In the genomic region with DNA sequence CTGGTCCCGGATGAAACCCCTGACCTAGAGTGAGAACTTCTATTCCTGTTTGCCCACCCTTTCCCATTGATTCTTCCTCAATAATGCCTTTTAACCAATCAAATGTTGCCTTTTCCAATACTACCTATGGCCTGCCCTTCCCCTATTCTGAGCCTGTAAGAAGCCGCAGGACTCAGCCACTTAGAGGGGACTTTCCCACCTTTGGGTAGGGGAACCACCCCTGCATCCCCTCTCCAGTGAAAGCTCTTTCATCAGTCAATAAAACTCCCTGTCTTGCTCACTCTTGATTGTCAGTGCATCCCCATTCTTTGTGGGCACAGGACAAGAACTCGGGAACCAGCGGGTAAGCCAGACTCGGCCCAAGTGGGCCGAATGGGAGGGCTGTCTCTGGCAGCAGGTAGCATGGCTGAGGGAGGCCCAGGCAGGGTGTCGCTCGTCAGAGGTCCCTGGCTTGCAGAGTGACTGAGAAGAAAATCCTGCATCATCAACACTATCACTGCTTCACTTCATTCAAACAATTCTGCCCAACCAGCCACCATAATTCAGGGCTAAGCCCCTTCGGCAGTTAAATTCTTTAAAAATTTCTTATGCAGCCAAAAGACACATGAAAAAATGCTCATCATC, we compare ENCODE assay signal across 27 cellular contexts. TPM values are rescaled to one million over a fixed set of nuclear protein-coding genes. Genes with fewer than 3 reads are reported as not detected.
A peak's percentile ranks its signal among the peaks of the same experiment; 100 is the strongest.
DNase-seq lines count a peak whose midpoint lies in the region; ATAC-seq and TF ChIP-seq lines count a peak whose summit lies in the region.
"Had no signal": no experiment of that assay in that cellular context is flagged by ENCODE, and none has a peak within 500 bp of the region (broad histone marks: within the 10 kb centered on the region; RNA-seq: fewer than 3 reads in every experiment).

No MANE protein-coding gene starts in this region.

- no peak overlapping the region for H3K4me3 Mint-ChIP-seq in activated T-helper 17 cell treated with anti-CD3 and anti-CD28 coated beads, Interleukin-2, amount 50 U/mL, for 72 hours
- H3K4me3 Mint-ChIP-seq: activated CD4-positive, alpha-beta T cell treated with anti-CD3 and anti-CD28 coated beads, Interleukin-2, amount 10 ng/mL, durations not matched to agents 24 days and 14 days; activated naive CD4-positive, alpha-beta T cell treated with anti-CD3 and anti-CD28 coated beads, Interleukin-2, amount 50 U/mL, for 24 hours; B cell; IgD-negative memory B cell had no signal

- no peaks in the 10 kb centered on the region for H3K9me3 ChIP-seq in mammary epithelial cell (replicated peaks; ENCODE audit: insufficient read depth, low read length)

- in situ Hi-C loops in mammary epithelial cell (cut with MboI; ENCODE audit: low sequenced_read_pairs in 2 of 2) = no loop called here

- H3K79me2 ChIP-seq in mammary epithelial cell (ENCODE audit: insufficient read depth, low read length) = no peaks in the 10 kb centered on the region

- intact Hi-C loops in mammary epithelial cell (cut with micrococcal nuclease) = no loop called here

- H3K9me3 Mint-ChIP-seq in activated T-helper 17 cell treated with anti-CD3 and anti-CD28 coated beads, Interleukin-2, amount 50 U/mL, for 72 hours = no peaks in the 10 kb centered on the region
- H3K9me3 Mint-ChIP-seq: activated CD4-positive, alpha-beta T cell treated with anti-CD3 and anti-CD28 coated beads, Interleukin-2, amount 10 ng/mL, durations not matched to agents 24 days and 14 days; activated naive CD4-positive, alpha-beta T cell treated with anti-CD3 and anti-CD28 coated beads, Interleukin-2, amount 50 U/mL, for 24 hours; IgD-negative memory B cell had no signal

- H3K4me2 ChIP-seq in mammary epithelial cell (ENCODE audit: insufficient read depth, low read depth, low read length) = no peak overlapping the region

- H4K20me1 ChIP-seq in mammary epithelial cell (ENCODE audit: insufficient read depth, low read length) = no peaks in the 10 kb centered on the region

- peaks cover 89% of the 10 kb centered on the region for H3K36me3 Mint-ChIP-seq in activated T-helper 17 cell treated with anti-CD3 and anti-CD28 coated beads, Interleukin-2, amount 50 U/mL, for 72 hours (ENCODE audit: low read depth)

- CTCF ChIA-PET in mammary epithelial cell (lab: Charles Lee; ENCODE audit: low non-redundant PET) = no interaction called here

- BruUV-seq in mammary epithelial cell (replicated peaks; lab: Mats Ljungman, UMichigan) = no TSS peak

- peaks cover 11% of the 10 kb centered on the region for H3K36me3 ChIP-seq in mammary epithelial cell (ENCODE audit: insufficient read depth, low read length)

- no peaks in the 10 kb centered on the region for H3K4me1 ChIP-seq in mammary epithelial cell (ENCODE audit: insufficient read depth, low read length)

- dilution Hi-C loops in mammary epithelial cell (cut with HindIII; ENCODE audit: low sequenced_read_pairs) = no loop called here

- H3K4me1 Mint-ChIP-seq in activated T-helper 17 cell treated with anti-CD3 and anti-CD28 coated beads, Interleukin-2, amount 50 U/mL, for 72 hours = no peaks in the 10 kb centered on the region
- H3K4me1 Mint-ChIP-seq: activated naive CD4-positive, alpha-beta T cell treated with anti-CD3 and anti-CD28 coated beads, Interleukin-2, amount 50 U/mL, for 24 hours; B cell had no signal

- H3K27me3 ChIP-seq in mammary epithelial cell (ENCODE audit: insufficient read depth, low read length) = no peaks in the 10 kb centered on the region

- ATAC-seq in activated CD4-positive, CD25-positive, alpha-beta regulatory T cell treated with anti-CD3 and anti-CD28 coated beads, Interleukin-2, amount 50 U/mL, for 24 hours = peak; percentile 28 to 58
- ATAC-seq in GM19023 (IDR thresholded peaks at IDR 0.05; ENCODE audit: unreplicated experiment) (peak; percentile 72), HG02678 (IDR thresholded peaks at IDR 0.05; ENCODE audit: unreplicated experiment) (peak; percentile 80)
- ATAC-seq in activated T-helper 17 cell treated with anti-CD3 and anti-CD28 coated beads, Interleukin-2, amount 50 U/mL, for 72 hours (replicated peaks) = peak; percentile 91

- peak overlapping the region; percentile 22 for H3K27ac Mint-ChIP-seq in activated T-helper 17 cell treated with anti-CD3 and anti-CD28 coated beads, Interleukin-2, amount 50 U/mL, for 72 hours
- H3K27ac Mint-ChIP-seq: activated CD4-positive, alpha-beta T cell treated with anti-CD3 and anti-CD28 coated beads, Interleukin-2, amount 10 ng/mL, durations not matched to agents 24 days and 14 days; activated naive CD4-positive, alpha-beta T cell treated with anti-CD3 and anti-CD28 coated beads, Interleukin-2, amount 50 U/mL, for 24 hours; B cell; progenitor cell of endocrine pancreas had no signal

- no peak for DNase-seq in activated CD4-positive, CD25-positive, alpha-beta regulatory T cell (lab: John Stamatoyannopoulos, UW)
- DNase-seq in DMS79 (lab: John Stamatoyannopoulos, UW) (no peak), MV-4-11 (lab: John Stamatoyannopoulos, UW) (no peak), mammary epithelial cell (no peak)
- DNase-seq: activated CD4-positive, alpha-beta T cell treated with anti-CD3 and anti-CD28 coated beads, Interleukin-2, amount 10 ng/mL, durations not matched to agents 24 days and 14 days; COR-L47; EL; hippocampal formation; MM.1S; NCI-H1930; NCI-H446; NK-92 treated with Interleukin-12 subunit alpha and Interleukin-12 subunit beta, amount 100 ng/mL, for 24 hours; RPMI8226; stimulated activated CD4-positive, alpha-beta T cell treated with anti-CD3 and anti-CD28 coated beads, Interleukin-4, amount 100 ng/mL, for 24 hours had no signal

- WGBS in mammary epithelial cell (ENCODE audit: low coverage, missing lambda C conversion rate) = 97% methylated on average over 9 of the region's 9 CpGs

- no peak for TF ChIP-seq CTCF in mammary epithelial cell (conservative IDR thresholded peaks at IDR 0.05 in 1 of 2, IDR thresholded peaks at IDR 0.05 in 1 of 2; ENCODE audit: extremely low read depth in 1 of 2, insufficient read depth in 1 of 2, low read depth in 1 of 2, low read length in 2 of 2)

- H3K4me3 ChIP-seq in mammary epithelial cell (replicated peaks in 1 of 3; ENCODE audit: insufficient read depth in 1 of 3, low read depth in 2 of 3, low read length in 3 of 3) = no peak overlapping the region
- H3K4me3 ChIP-seq: lung had no signal

- no peaks in the 10 kb centered on the region for H3K27me3 Mint-ChIP-seq in activated T-helper 17 cell treated with anti-CD3 and anti-CD28 coated beads, Interleukin-2, amount 50 U/mL, for 72 hours
- H3K27me3 Mint-ChIP-seq: activated CD4-positive, alpha-beta T cell treated with anti-CD3 and anti-CD28 coated beads, Interleukin-2, amount 10 ng/mL, durations not matched to agents 24 days and 14 days; activated naive CD4-positive, alpha-beta T cell treated with anti-CD3 and anti-CD28 coated beads, Interleukin-2, amount 50 U/mL, for 24 hours; B cell; IgD-negative memory B cell; progenitor cell of endocrine pancreas had no signal

- no peak overlapping the region for H3K27ac ChIP-seq in mammary epithelial cell (ENCODE audit: insufficient read depth, low read depth, low read length)
- H3K27ac ChIP-seq: 22Rv1, HL-60 had no signal

- H2AFZ ChIP-seq in mammary epithelial cell (ENCODE audit: low read depth, low read length) = no peak overlapping the region

- no peak overlapping the region for H3K9ac ChIP-seq in mammary epithelial cell (ENCODE audit: insufficient read depth, low read length)

RNA-seq across cellular contexts. Expression of gene LDHAL6A, which starts 30.4 kb away (rescaled TPM):
- not detected for total RNA-seq in activated T-helper 17 cell treated with anti-CD3 and anti-CD28 coated beads, Interleukin-2, amount 50 U/mL, for 72 hours
- total RNA-seq in mammary epithelial cell = not detected
- not detected for polyA plus RNA-seq in mammary epithelial cell
- polyA minus RNA-seq in mammary epithelial cell = not detected
- total RNA-seq: activated CD4-positive, alpha-beta T cell treated with anti-CD3 and anti-CD28 coated beads, Interleukin-2, amount 10 ng/mL, durations not matched to agents 24 days and 14 days; lung; progenitor cell of endocrine pancreas; skeletal muscle tissue had no signal
- polyA plus RNA-seq: IgD-negative memory B cell, keratinocyte, lung had no signal

RNA-seq across cellular contexts. Expression of gene TSG101, which starts 40.7 kb away (rescaled TPM):
- 10 to 100 TPM; 24.8 to 36.5 TPM for total RNA-seq in activated T-helper 17 cell treated with anti-CD3 and anti-CD28 coated beads, Interleukin-2, amount 50 U/mL, for 72 hours
- total RNA-seq in mammary epithelial cell = 10 to 100 TPM; 54.1 to 72.3 TPM
- polyA plus RNA-seq in mammary epithelial cell = 105 TPM
- polyA minus RNA-seq in mammary epithelial cell = 65.9 TPM
